Comparison of ENCODE assay signal across 8 cellular contexts in the genomic region with DNA sequence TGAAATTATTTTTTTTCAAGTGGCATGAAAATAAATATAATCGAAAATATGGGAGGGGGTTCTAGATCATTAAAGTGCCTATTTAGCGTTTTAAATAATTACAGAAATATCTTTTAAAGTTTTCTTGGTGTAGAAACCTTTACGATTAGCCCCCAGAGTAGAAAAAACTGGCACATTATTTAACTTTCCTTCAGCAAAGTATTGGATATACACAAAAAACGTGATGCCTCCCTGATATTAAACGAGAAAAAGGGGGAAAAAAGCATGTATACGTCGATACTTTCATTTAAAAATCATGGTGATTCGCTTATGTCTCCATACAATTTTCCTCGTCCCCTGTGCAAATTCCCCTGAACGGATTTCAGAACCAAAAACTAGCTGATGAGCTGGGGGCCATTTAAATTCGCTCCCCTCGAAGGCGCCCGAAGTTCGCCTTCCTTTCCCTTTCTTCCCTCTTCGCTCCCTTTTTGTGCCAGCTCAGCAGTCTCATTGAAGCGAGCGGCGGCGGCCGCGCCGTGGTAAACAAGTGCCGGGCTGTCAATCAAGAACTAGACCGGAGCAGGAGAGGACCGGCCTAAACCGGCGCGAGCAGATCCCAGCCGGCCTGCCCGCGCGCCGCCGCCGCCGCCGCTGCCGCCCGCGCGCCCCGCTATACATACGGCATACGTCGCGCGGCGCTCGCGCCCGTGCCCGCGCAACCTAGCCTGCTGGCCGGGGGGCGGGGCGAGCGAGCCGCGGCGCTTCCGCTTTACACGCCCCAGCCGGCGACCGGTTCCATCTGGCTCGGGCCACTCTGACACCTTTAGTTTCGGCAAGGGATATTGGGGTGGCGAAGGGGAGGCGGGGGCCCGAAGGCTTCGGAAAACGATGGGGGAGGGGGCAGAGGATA.
DNase-seq lines count a peak whose midpoint lies in the region; ATAC-seq lines count a peak whose summit lies in the region.

No MANE protein-coding gene starts in this region.

- peaks cover 40% of the 10 kb centered on the region for H3K4me1 Mint-ChIP-seq in central memory CD8-positive, alpha-beta T cell

- ATAC-seq in GM19023 (IDR thresholded peaks at IDR 0.05; ENCODE audit: unreplicated experiment): peak; percentile 65
- peak; percentile 59 for ATAC-seq in HG03196 (IDR thresholded peaks at IDR 0.05; ENCODE audit: unreplicated experiment)
- peak; percentile 61 for ATAC-seq in central memory CD8-positive, alpha-beta T cell (replicated peaks; ENCODE audit: extremely low read depth, poor library complexity, severe bottlenecking)

- DNase-seq in AG08395 (ENCODE audit: low spot score) (peak; percentile 77), NCI-H345 (lab: John Stamatoyannopoulos, UW) (peak; percentile 95), islet precursor cell (peak; percentile 98)
- peak; percentile 90 for DNase-seq in activated CD4-positive, CD25-positive, alpha-beta regulatory T cell treated with anti-CD3 and anti-CD28 coated beads, Interleukin-2, amount 50 U/mL, for 16 hours (ENCODE audit: low read depth, low spot score)
- DNase-seq in central memory CD8-positive, alpha-beta T cell (ENCODE audit: low spot score in 2 of 2): peak; percentile 86 to 96
- DNase-seq in stimulated activated CD4-positive, alpha-beta T cell treated with anti-CD3 and anti-CD28 coated beads, Interleukin-12 subunit alpha, Interleukin-12 subunit beta, amount 100 ng/mL, for 4 hours: peak; percentile 94

- no peaks in the 10 kb centered on the region for H3K9me3 Mint-ChIP-seq in central memory CD8-positive, alpha-beta T cell

- peak overlapping the region; percentile 100 for H3K27ac Mint-ChIP-seq in central memory CD8-positive, alpha-beta T cell (ENCODE audit: low read depth)

- peak overlapping the region; percentile 90 for H3K4me3 Mint-ChIP-seq in central memory CD8-positive, alpha-beta T cell

- H3K27me3 Mint-ChIP-seq in central memory CD8-positive, alpha-beta T cell: no peaks in the 10 kb centered on the region

- peaks cover 67% of the 10 kb centered on the region for H3K36me3 Mint-ChIP-seq in central memory CD8-positive, alpha-beta T cell (ENCODE audit: insufficient read depth)

Comparison
In these comparisons a context has a peak if more than half of its experiments do, and no peak if none do; other contexts are left out.
1. Peak in every context shown above with its lines: DNase-seq and ATAC-seq.